In the genomic region with DNA sequence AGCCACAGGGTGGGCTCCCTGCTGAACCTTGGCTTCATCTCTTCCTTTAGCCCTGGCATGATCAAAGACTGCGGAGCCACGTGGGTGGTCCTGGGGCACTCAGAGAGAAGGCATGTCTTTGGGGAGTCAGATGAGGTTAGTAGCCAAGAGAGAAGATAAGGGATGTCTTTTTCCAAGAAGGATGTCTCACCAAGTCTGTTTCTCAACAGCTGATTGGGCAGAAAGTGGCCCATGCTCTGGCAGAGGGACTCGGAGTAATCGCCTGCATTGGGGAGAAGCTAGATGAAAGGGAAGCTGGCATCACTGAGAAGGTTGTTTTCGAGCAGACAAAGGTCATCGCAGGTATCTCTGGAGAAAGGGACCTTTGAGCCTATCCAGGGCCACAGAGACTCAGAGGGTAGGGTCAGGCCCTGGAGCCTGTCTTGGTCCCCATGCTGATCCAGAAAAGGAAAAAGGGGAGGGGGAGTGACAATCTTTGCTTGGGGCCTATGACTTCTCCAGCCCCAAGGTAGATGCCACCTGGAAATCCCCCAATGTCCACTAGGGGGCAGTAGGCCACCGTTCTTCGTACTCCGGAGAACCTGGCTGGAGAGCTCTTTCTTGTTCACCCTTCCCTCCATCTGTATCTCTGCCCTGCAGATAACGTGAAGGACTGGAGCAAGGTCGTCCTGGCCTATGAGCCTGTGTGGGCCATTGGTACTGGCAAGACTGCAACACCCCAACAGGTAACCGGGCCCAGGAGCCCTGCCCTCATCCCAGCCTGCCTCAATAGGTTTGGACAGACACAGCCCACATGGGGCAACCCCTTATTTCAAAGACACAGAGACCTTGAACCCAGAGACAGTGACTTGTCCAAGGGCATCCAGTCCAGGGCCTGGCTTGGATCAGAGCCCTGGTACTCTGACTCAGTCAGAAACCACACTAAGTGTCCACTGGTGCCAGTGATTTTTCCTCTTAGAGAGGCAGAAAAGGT, we compare ENCODE assay signal across 8 cellular contexts. TPM values are rescaled to one million over a fixed set of nuclear protein-coding genes. Genes with fewer than 3 reads are reported as not detected.
A peak's percentile ranks its signal among the peaks of the same experiment; 100 is the strongest.
DNase-seq lines count a peak whose midpoint lies in the region; ATAC-seq, FAIRE-seq and TF ChIP-seq lines count a peak whose summit lies in the region.

No MANE protein-coding gene starts in this region.

- intact Hi-C loops in GM12878 (cut with micrococcal nuclease; ENCODE audit: unreplicated experiment): loop anchor here (1.0 to 2.0 kb wide), 4 partner anchors 22 to 243 kb away; no protein-coding TSS in a partner anchor

- in situ Hi-C loops in GM12878 (cut with MboI): no loop called here

- BruUV-seq in GM12878 (replicated peaks; lab: Mats Ljungman, UMichigan): no TSS peak

- CTCF ChIA-PET in GM12878 (lab: Yijun Ruan, JAX): interaction anchor here (0.6 to 9.5 kb wide), 37 partner anchors 8 to 243 kb away, joined by 3 to 173 read pairs (median 5); a partner anchor contains a TSS

- ATAC-seq in GM12878: peak; percentile 13
- ATAC-seq in GM21737 (IDR thresholded peaks at IDR 0.05; ENCODE audit: unreplicated experiment): no peak
- no peak for ATAC-seq in GM21576 (IDR thresholded peaks at IDR 0.05; ENCODE audit: unreplicated experiment)

- H3K4me3 ChIP-seq in GM12878 (peak overlapping the region; percentile 100), iPS-18c (ENCODE audit: insufficient read depth, low read depth, low read length) (peak overlapping the region; percentile 94), skeletal muscle satellite cell (ENCODE audit: low read length) (peak overlapping the region; percentile 97)

- POLR2A ChIA-PET in GM12878 (lab: Charles Lee): interaction anchor here (0.5 to 5.7 kb wide), 11 partner anchors 11 to 243 kb away, joined by 3 to 84 read pairs (median 4); a partner anchor contains a TSS

- peaks cover 42% of the 10 kb centered on the region for H3K79me2 ChIP-seq in GM12878 (ENCODE audit: control insufficient read depth, insufficient read depth, low read length)

- H3K27me3 ChIP-seq in GM12878 (replicated peaks in 1 of 2; ENCODE audit: control insufficient read depth in 2 of 2, insufficient read depth in 2 of 2, low read length in 1 of 2) (no peaks in the 10 kb centered on the region), skeletal muscle satellite cell (ENCODE audit: control insufficient read depth, insufficient read depth, low read length) (no peaks in the 10 kb centered on the region)

- RAD21 ChIA-PET in GM12878 (lab: Charles Lee; ENCODE audit: unreplicated experiment): interaction anchor here (0.6 to 5.6 kb wide), 16 partner anchors 17 to 242 kb away, joined by 3 to 42 read pairs (median 4); a partner anchor contains a TSS

- peak overlapping the region; percentile 90 for H3K9ac ChIP-seq in GM12878 (ENCODE audit: control insufficient read depth, insufficient read depth, low read length)
- peak overlapping the region; percentile 96 for H3K9ac ChIP-seq in skeletal muscle satellite cell (ENCODE audit: low read depth, low read length)

- no peak for TF ChIP-seq POLR2A in GM12878 (IDR thresholded peaks at IDR 0.05; ENCODE audit: low read depth, low read length)

- peak overlapping the region; percentile 96 for H3K27ac ChIP-seq in GM12878 (ENCODE audit: control insufficient read depth, insufficient read depth)

- 20% methylated on average over 11 of the region's 12 CpGs for WGBS in GM12878 (ENCODE audit: insufficient coverage, insufficient replicate concordance, low lambda C conversion rate, missing lambda C conversion rate)

- TF ChIP-seq RAD21 in GM12878 (IDR thresholded peaks at IDR 0.05; ENCODE audit: insufficient read depth, low read depth, low read length): peak; percentile 75

- TF ChIP-seq CTCF in GM12873 (IDR thresholded peaks at IDR 0.05; ENCODE audit: insufficient read depth, low read depth, low read length, missing control alignments) (peak; percentile 95), GM12878 (IDR thresholded peaks at IDR 0.05 in 2 of 3, conservative IDR thresholded peaks at IDR 0.05 in 1 of 3; ENCODE audit: control insufficient read depth in 2 of 3, extremely low read depth in 1 of 3, insufficient read depth in 1 of 3, low read depth in 3 of 3, low read length in 3 of 3) (peak; percentile 83 to 87 (median 87))

- peak; percentile 92 for FAIRE-seq in GM12878 (lab: Jason Lieb, UNC)

- peak; percentile 46 to 64 for DNase-seq in NCI-H187 (lab: John Stamatoyannopoulos, UW)
- DNase-seq in T-helper 9 cell: peak; percentile 84
- DNase-seq in GM12878 (ENCODE audit: low read depth, low spot score): peak; percentile 27

- SMC1A ChIA-PET in GM12878 (lab: Charles Lee; ENCODE audit: uncharacterized antibody, unreplicated experiment): interaction anchor here (0.9 to 5.3 kb wide), 13 partner anchors 16 to 244 kb away, joined by 3 to 42 read pairs (median 4); a partner anchor contains a TSS

- no peaks in the 10 kb centered on the region for H3K9me3 ChIP-seq in GM12878 (replicated peaks; ENCODE audit: control insufficient read depth, insufficient read depth, low read length)
- peaks cover 2% of the 10 kb centered on the region for H3K9me3 ChIP-seq in iPS-18c (ENCODE audit: control insufficient read depth, insufficient read depth, low read length)
- H3K9me3 ChIP-seq in skeletal muscle satellite cell (replicated peaks; ENCODE audit: low read length): no peaks in the 10 kb centered on the region

- no peak overlapping the region for H2AFZ ChIP-seq in GM12878 (ENCODE audit: control insufficient read depth, low read depth, low read length)

- H3K36me3 ChIP-seq in GM12878 (ENCODE audit: control insufficient read depth in 2 of 2, insufficient read depth in 2 of 2, low read length in 1 of 2): peaks cover 20 to 24% of the 10 kb centered on the region in 2 experiments
- peaks cover 52% of the 10 kb centered on the region for H3K36me3 ChIP-seq in skeletal muscle satellite cell (ENCODE audit: insufficient read depth, low read length)

- H3K4me2 ChIP-seq in GM12878 (ENCODE audit: control insufficient read depth, insufficient read depth) (peak overlapping the region; percentile 97), skeletal muscle satellite cell (ENCODE audit: low read length) (peak overlapping the region; percentile 86)

- H4K20me1 ChIP-seq in GM12878 (ENCODE audit: control insufficient read depth, insufficient read depth): peaks cover 16% of the 10 kb centered on the region

- H3K4me1 ChIP-seq in GM12878 (ENCODE audit: control insufficient read depth, insufficient read depth, low read length) (peaks cover 35% of the 10 kb centered on the region), skeletal muscle satellite cell (ENCODE audit: control insufficient read depth, insufficient read depth, low read length) (peaks cover 46% of the 10 kb centered on the region)

- no peak for TF ChIP-seq EP300 in GM12878 (IDR thresholded peaks at IDR 0.05; ENCODE audit: borderline replicate concordance in 1 of 2, control insufficient read depth in 1 of 2, low read depth in 2 of 2, low read length in 2 of 2)

RNA-seq across cellular contexts. Expression of a gene that starts 2.0 kb away (rescaled TPM):
- 241 and 245 TPM in 2 replicates for total RNA-seq in GM12878 (2013; cell fraction: nucleolus; rRNA removed)
- 1,631 and 1,672 TPM in 2 replicates for total RNA-seq in GM12878 (2014; rRNA removed)
- 1,031 and 1,059 TPM in 2 replicates for total RNA-seq in GM12878 (2014; rRNA removed; fragmentation: Illumina TruSeq; extraction: Trizol)
- 916 and 925 TPM in 2 replicates for total RNA-seq in GM12878 (2021)
- 983 TPM for polyA plus RNA-seq in GM12878 (2011; ENCODE audit: low read depth)
- 2,490 and 3,306 TPM in 2 replicates for polyA plus RNA-seq in GM12878 (2011; rRNA removed)
- 4,014 and 4,139 TPM in 2 replicates for polyA plus RNA-seq in GM12878 (2011; cell fraction: cytosol; rRNA removed)
- polyA plus RNA-seq in GM12878 (2011; cell fraction: nucleus; rRNA removed): 1,795 and 2,574 TPM in 2 replicates
- 950 and 1,245 TPM in 2 replicates for polyA plus RNA-seq in GM12878 (2012)
- 1,383 and 1,555 TPM in 2 replicates for polyA plus RNA-seq in GM12878 (2014; fragmentation: Illumina TruSeq; extraction: Trizol)
- 1,000 to 10,000 TPM; 5,044 to 7,349 TPM for polyA plus RNA-seq in GM12878 (2014; fragmentation: Nextera tagmentation; extraction: Ambion mirVana)
- polyA plus RNA-seq in GM12878 (2014; rRNA removed): 993 and 1,045 TPM in 2 replicates
- polyA plus RNA-seq in GM12878 (2016; fragmentation: Nextera tagmentation; extraction: Ambion mirVana): 1,000 to 10,000 TPM; 1,723 to 1,836 TPM
- 2,164 and 3,065 TPM in 2 replicates for polyA minus RNA-seq in GM12878 (2011; rRNA and poly(A)+ RNA removed)
- 419 and 459 TPM in 2 replicates for polyA minus RNA-seq in GM12878 (2011; cell fraction: cytosol; rRNA and poly(A)+ RNA removed)
- 411 and 481 TPM in 2 replicates for polyA minus RNA-seq in GM12878 (2011; cell fraction: nucleus; rRNA and poly(A)+ RNA removed)
- 1,326 and 1,327 TPM in 2 replicates for total RNA-seq in skeletal muscle satellite cell (2012; rRNA removed)

RNA-seq across cellular contexts. Expression of a gene that starts 3.8 kb away (rescaled TPM):
- total RNA-seq in GM12878 (2013; cell fraction: nucleolus; rRNA removed): 0.34 and 0.52 TPM in 2 replicates
- total RNA-seq in GM12878 (2014; rRNA removed): 4.2 and 5.6 TPM in 2 replicates
- total RNA-seq in GM12878 (2014; rRNA removed; fragmentation: Illumina TruSeq; extraction: Trizol): 1.8 and 2.0 TPM in 2 replicates
- 3.4 and 3.9 TPM in 2 replicates for total RNA-seq in GM12878 (2021)
- polyA plus RNA-seq in GM12878 (2011; ENCODE audit: low read depth): 0.56 TPM
- polyA plus RNA-seq in GM12878 (2011; rRNA removed): 0.29 and 0.58 TPM in 2 replicates
- 0.87 and 1.3 TPM in 2 replicates for polyA plus RNA-seq in GM12878 (2011; cell fraction: cytosol; rRNA removed)
- polyA plus RNA-seq in GM12878 (2011; cell fraction: nucleus; rRNA removed): 1.1 and 1.2 TPM in 2 replicates
- 2.0 and 2.2 TPM in 2 replicates for polyA plus RNA-seq in GM12878 (2012)
- polyA plus RNA-seq in GM12878 (2014; fragmentation: Illumina TruSeq; extraction: Trizol): 0.24 and 0.56 TPM in 2 replicates
- polyA plus RNA-seq in GM12878 (2014; fragmentation: Nextera tagmentation; extraction: Ambion mirVana): under 1 TPM; 0.08 to 0.24 TPM
- 4.9 and 5.6 TPM in 2 replicates for polyA plus RNA-seq in GM12878 (2014; rRNA removed)
- polyA plus RNA-seq in GM12878 (2016; fragmentation: Nextera tagmentation; extraction: Ambion mirVana): 1 to 10 TPM; 4.7 to 5.3 TPM
- polyA minus RNA-seq in GM12878 (2011; rRNA and poly(A)+ RNA removed): 0.21 and 0.22 TPM in 2 replicates
- 0.94 TPM in 1 of 2 replicates, not detected in the other for polyA minus RNA-seq in GM12878 (2011; cell fraction: cytosol; rRNA and poly(A)+ RNA removed)
- 0.73 and 1.1 TPM in 2 replicates for polyA minus RNA-seq in GM12878 (2011; cell fraction: nucleus; rRNA and poly(A)+ RNA removed)
- 3.3 and 3.7 TPM in 2 replicates for total RNA-seq in skeletal muscle satellite cell (2012; rRNA removed)

RNA-seq across cellular contexts. Expression of a gene that starts 17.4 kb away (rescaled TPM):
- total RNA-seq in GM12878 (2013; cell fraction: nucleolus; rRNA removed): 29.4 and 32.9 TPM in 2 replicates
- total RNA-seq in GM12878 (2014; rRNA removed): 76.5 and 80.4 TPM in 2 replicates
- total RNA-seq in GM12878 (2014; rRNA removed; fragmentation: Illumina TruSeq; extraction: Trizol): 49.5 and 51.2 TPM in 2 replicates
- total RNA-seq in GM12878 (2021): 124 and 135 TPM in 2 replicates
- polyA plus RNA-seq in GM12878 (2011; ENCODE audit: low read depth): 20.1 TPM
- 32.5 and 68.4 TPM in 2 replicates for polyA plus RNA-seq in GM12878 (2011; rRNA removed)
- 69.1 and 92.3 TPM in 2 replicates for polyA plus RNA-seq in GM12878 (2011; cell fraction: cytosol; rRNA removed)
- polyA plus RNA-seq in GM12878 (2011; cell fraction: nucleus; rRNA removed): 159 and 187 TPM in 2 replicates
- polyA plus RNA-seq in GM12878 (2012): 40.8 and 41.4 TPM in 2 replicates
- polyA plus RNA-seq in GM12878 (2014; fragmentation: Illumina TruSeq; extraction: Trizol): 33.9 and 87.5 TPM in 2 replicates
- polyA plus RNA-seq in GM12878 (2014; fragmentation: Nextera tagmentation; extraction: Ambion mirVana): 1 to 10 TPM; 2.5 to 5.2 TPM
- 68.9 and 77.6 TPM in 2 replicates for polyA plus RNA-seq in GM12878 (2014; rRNA removed)
- 100 to 1,000 TPM; 110 to 112 TPM for polyA plus RNA-seq in GM12878 (2016; fragmentation: Nextera tagmentation; extraction: Ambion mirVana)
- 97.6 and 110 TPM in 2 replicates for polyA minus RNA-seq in GM12878 (2011; rRNA and poly(A)+ RNA removed)
- polyA minus RNA-seq in GM12878 (2011; cell fraction: cytosol; rRNA and poly(A)+ RNA removed): 31.0 and 39.1 TPM in 2 replicates
- polyA minus RNA-seq in GM12878 (2011; cell fraction: nucleus; rRNA and poly(A)+ RNA removed): 25.4 and 49.1 TPM in 2 replicates
- total RNA-seq in skeletal muscle satellite cell (2012; rRNA removed): 90.0 and 107 TPM in 2 replicates

RNA-seq across cellular contexts. Expression of a gene that starts 18.2 kb away (rescaled TPM):
- total RNA-seq in GM12878 (2013; cell fraction: nucleolus; rRNA removed): 43.5 and 44.8 TPM in 2 replicates
- 112 and 117 TPM in 2 replicates for total RNA-seq in GM12878 (2014; rRNA removed)
- 69.1 and 70.8 TPM in 2 replicates for total RNA-seq in GM12878 (2014; rRNA removed; fragmentation: Illumina TruSeq; extraction: Trizol)
- total RNA-seq in GM12878 (2021): 68.6 and 72.7 TPM in 2 replicates
- 16.7 TPM for polyA plus RNA-seq in GM12878 (2011; ENCODE audit: low read depth)
- polyA plus RNA-seq in GM12878 (2011; rRNA removed): 70.1 and 82.6 TPM in 2 replicates
- polyA plus RNA-seq in GM12878 (2011; cell fraction: cytosol; rRNA removed): 116 and 142 TPM in 2 replicates
- 188 and 221 TPM in 2 replicates for polyA plus RNA-seq in GM12878 (2011; cell fraction: nucleus; rRNA removed)
- 34.8 and 49.7 TPM in 2 replicates for polyA plus RNA-seq in GM12878 (2012)
- 103 and 113 TPM in 2 replicates for polyA plus RNA-seq in GM12878 (2014; fragmentation: Illumina TruSeq; extraction: Trizol)
- 10 to 100 TPM; 34.5 to 47.3 TPM for polyA plus RNA-seq in GM12878 (2014; fragmentation: Nextera tagmentation; extraction: Ambion mirVana)
- 138 and 148 TPM in 2 replicates for polyA plus RNA-seq in GM12878 (2014; rRNA removed)
- polyA plus RNA-seq in GM12878 (2016; fragmentation: Nextera tagmentation; extraction: Ambion mirVana): 100 to 1,000 TPM; 131 to 132 TPM
- polyA minus RNA-seq in GM12878 (2011; rRNA and poly(A)+ RNA removed): 43.1 and 77.0 TPM in 2 replicates
- 37.1 and 52.8 TPM in 2 replicates for polyA minus RNA-seq in GM12878 (2011; cell fraction: cytosol; rRNA and poly(A)+ RNA removed)
- polyA minus RNA-seq in GM12878 (2011; cell fraction: nucleus; rRNA and poly(A)+ RNA removed): 58.0 and 75.9 TPM in 2 replicates
- total RNA-seq in skeletal muscle satellite cell (2012; rRNA removed): 11.2 and 25.3 TPM in 2 replicates

RNA-seq across cellular contexts. Expression of a gene that starts 28.6 kb away (rescaled TPM):
- total RNA-seq in GM12878 (2013; cell fraction: nucleolus; rRNA removed): not detected in 2 replicates
- 0.23 and 0.33 TPM in 2 replicates for total RNA-seq in GM12878 (2014; rRNA removed)
- 0.23 and 0.58 TPM in 2 replicates for total RNA-seq in GM12878 (2014; rRNA removed; fragmentation: Illumina TruSeq; extraction: Trizol)
- 0.16 and 0.46 TPM in 2 replicates for total RNA-seq in GM12878 (2021)
- 0.76 TPM for polyA plus RNA-seq in GM12878 (2011; ENCODE audit: low read depth)
- 0.05 and 0.12 TPM in 2 replicates for polyA plus RNA-seq in GM12878 (2011; rRNA removed)
- 0.12 and 0.20 TPM in 2 replicates for polyA plus RNA-seq in GM12878 (2011; cell fraction: cytosol; rRNA removed)
- polyA plus RNA-seq in GM12878 (2011; cell fraction: nucleus; rRNA removed): 0.37 and 0.41 TPM in 2 replicates
- polyA plus RNA-seq in GM12878 (2012): 1.5 and 1.6 TPM in 2 replicates
- polyA plus RNA-seq in GM12878 (2014; fragmentation: Illumina TruSeq; extraction: Trizol): 0.16 and 0.38 TPM in 2 replicates
- under 1 TPM; 0.18 to 0.24 TPM for polyA plus RNA-seq in GM12878 (2014; fragmentation: Nextera tagmentation; extraction: Ambion mirVana)
- 0.46 and 0.55 TPM in 2 replicates for polyA plus RNA-seq in GM12878 (2014; rRNA removed)
- 1 to 10 TPM in 1 of 2 experiments, under 1 TPM in 1; 0.33 to 1.1 TPM for polyA plus RNA-seq in GM12878 (2016; fragmentation: Nextera tagmentation; extraction: Ambion mirVana)
- not detected in 2 replicates for polyA minus RNA-seq in GM12878 (2011; rRNA and poly(A)+ RNA removed)
- polyA minus RNA-seq in GM12878 (2011; cell fraction: cytosol; rRNA and poly(A)+ RNA removed): not detected in 2 replicates
- not detected in 2 replicates for polyA minus RNA-seq in GM12878 (2011; cell fraction: nucleus; rRNA and poly(A)+ RNA removed)
- total RNA-seq in skeletal muscle satellite cell (2012; rRNA removed): 2.0 TPM in 2 replicates

Comparison
In these comparisons a context has a peak if more than half of its experiments do, and no peak if none do; other contexts are left out.
1. DNase-seq: peak in every context shown above with its lines; median percentile 84 in T-helper 9 cell; 55 in NCI-H187; 27 in GM12878.